In the genomic region with DNA sequence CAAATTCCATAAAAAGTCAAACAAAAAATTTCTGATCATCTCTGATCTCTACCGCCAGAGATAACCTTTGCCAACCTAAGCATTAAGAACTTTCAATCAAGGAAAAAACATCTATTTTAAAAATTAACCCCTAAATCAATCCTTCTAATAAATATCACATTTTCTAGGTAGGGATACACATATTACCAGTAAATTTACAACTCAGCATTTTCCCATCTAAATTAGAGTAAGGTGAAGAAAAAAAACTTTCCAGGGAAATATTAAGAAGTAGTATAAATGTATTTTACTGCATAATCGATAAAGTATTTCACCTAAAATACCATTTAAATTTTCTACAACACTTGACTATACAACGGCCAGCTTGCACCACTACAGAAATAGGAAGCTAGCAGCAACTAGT, we compare ENCODE assay signal across 8 cellular contexts. TPM values are rescaled to one million over a fixed set of nuclear protein-coding genes. Genes with fewer than 3 reads are reported as not detected.
DNase-seq lines count a peak whose midpoint lies in the region; ATAC-seq and TF ChIP-seq lines count a peak whose summit lies in the region.
"Had no signal": no experiment of that assay in that cellular context is flagged by ENCODE, and none has a peak within 500 bp of the region (broad histone marks: within the 10 kb centered on the region; RNA-seq: fewer than 3 reads in every experiment).

No MANE protein-coding gene starts in this region.

- H3K4me2 ChIP-seq in H9 (ENCODE audit: insufficient read depth, insufficient read length, low read length), result peak overlapping the region; percentile 63
- H3K4me2 ChIP-seq in smooth muscle cell, result peak overlapping the region; percentile 89

- no peak for TF ChIP-seq POLR2A in gastroesophageal sphincter (IDR thresholded peaks at IDR 0.05)

- no CpG with 5 or more reads among the region's 3 CpGs for WGBS in H9 (ENCODE audit: extremely low coverage, insufficient read length, low lambda C conversion rate)
- WGBS in smooth muscle cell (ENCODE audit: low lambda C conversion rate), result 77% methylated on average over 3 of the region's 3 CpGs
- WGBS in gastroesophageal sphincter (ENCODE audit: low coverage in 1 of 2), 2 donors, result 33 to 37% methylated on average over 3 of the region's 3 CpGs

- no peaks in the 10 kb centered on the region for H3K4me1 ChIP-seq in H9 (ENCODE audit: insufficient read depth, low read length)
- peaks cover 8% of the 10 kb centered on the region for H3K4me1 ChIP-seq in smooth muscle cell (ENCODE audit: low read depth)
- H3K4me1 ChIP-seq in gastroesophageal sphincter, result peaks cover 0 to 38% (median 0%) of the 10 kb centered on the region in 3 donors

- no peaks in the 10 kb centered on the region for H3K9me3 Mint-ChIP-seq in H9

- no peak overlapping the region for H3K27ac Mint-ChIP-seq in H9
- peak overlapping the region; percentile 86 for H3K27ac Mint-ChIP-seq in T-helper 17 cell

- no peak overlapping the region for H4K8ac ChIP-seq in H9 (replicated peaks; ENCODE audit: insufficient read length, low read depth, low read length)

- no peak overlapping the region for H4K91ac ChIP-seq in H9 (ENCODE audit: insufficient read length, low read depth, low read length)

- H3K27me3 ChIP-seq in H9 (ENCODE audit: insufficient read depth, low read length) (no peaks in the 10 kb centered on the region), smooth muscle cell (ENCODE audit: low read depth) (no peaks in the 10 kb centered on the region), gastroesophageal sphincter (no peaks in the 10 kb centered on the region)
- H3K27me3 ChIP-seq: body of pancreas had no signal

- H3K4me3 Mint-ChIP-seq in H9 (peak overlapping the region; percentile 95 to 98), T-helper 17 cell (peak overlapping the region; percentile 91)

- no peak overlapping the region for H2BK120ac ChIP-seq in H9 (ENCODE audit: low read depth, low read length, poor library complexity, severe bottlenecking)

- no peak overlapping the region for H2BK5ac ChIP-seq in H9 (ENCODE audit: insufficient read length, low read length)

- peaks cover 13 to 19% of the 10 kb centered on the region in 2 experiments for H3K4me1 Mint-ChIP-seq in H9
- H3K4me1 Mint-ChIP-seq in T-helper 17 cell, result peaks cover 44% of the 10 kb centered on the region

- no peaks in the 10 kb centered on the region for H3F3A ChIP-seq in smooth muscle cell (ENCODE audit: low read depth)

- no peak overlapping the region for H3K4ac ChIP-seq in H9 (ENCODE audit: low read depth, low read length)

- no peak overlapping the region for H2BK12ac ChIP-seq in H9 (ENCODE audit: insufficient read length, low read depth, low read length)

- no peaks in the 10 kb centered on the region for H3K23me2 ChIP-seq in H9 (ENCODE audit: insufficient read length, low read depth, low read length, poor library complexity, severe bottlenecking)

- peaks cover 4 to 7% (median 5%) of the 10 kb centered on the region in 3 experiments; a peak in 6 of 7 replicates for H3K36me3 Mint-ChIP-seq in H9 (ENCODE audit: insufficient read depth in 1 of 3, low read depth in 3 of 3)
- H3K36me3 Mint-ChIP-seq in T-helper 17 cell (ENCODE audit: low read depth), result peaks cover 7% of the 10 kb centered on the region

- H3K27ac ChIP-seq in H9 (ENCODE audit: insufficient read length, low read depth, low read length), result no peak overlapping the region
- peak overlapping the region; percentile 51 for H3K27ac ChIP-seq in smooth muscle cell (ENCODE audit: low read depth)
- H3K27ac ChIP-seq in gastroesophageal sphincter, result peak overlapping the region in 2 of 4 donors; percentile 87 to 94

- H2AK5ac ChIP-seq in H9 (ENCODE audit: insufficient read length, low read length), result no peak overlapping the region

- no peaks in the 10 kb centered on the region for H3K79me1 ChIP-seq in H9 (ENCODE audit: insufficient read depth, low read depth, low read length, poor library complexity, severe bottlenecking)

- no peak for TF ChIP-seq EP300 in gastroesophageal sphincter (IDR thresholded peaks at IDR 0.05)

- no peak for ATAC-seq in T-helper 17 cell
- no peak for ATAC-seq in HG02623 (IDR thresholded peaks at IDR 0.05; ENCODE audit: unreplicated experiment)
- no peak for ATAC-seq in gastroesophageal sphincter

- no peaks in the 10 kb centered on the region for H4K20me1 ChIP-seq in H9 (ENCODE audit: control insufficient read depth, insufficient read depth, insufficient read length)
- H4K20me1 ChIP-seq in smooth muscle cell (ENCODE audit: low read depth), result peaks cover 53% of the 10 kb centered on the region

- H3K23ac ChIP-seq in H9 (ENCODE audit: insufficient read length, low read depth, low read length), result no peak overlapping the region

- no peak overlapping the region for H3K18ac ChIP-seq in H9 (ENCODE audit: insufficient read length, low read depth, low read length)

- TF ChIP-seq CTCF in H9 (conservative IDR thresholded peaks at IDR 0.05) (no peak), fibroblast of the aortic adventitia (IDR thresholded peaks at IDR 0.05; ENCODE audit: insufficient read depth, low read length) (no peak), smooth muscle cell (IDR thresholded peaks at IDR 0.05; ENCODE audit: borderline replicate concordance, insufficient read depth, poor library complexity, severe bottlenecking) (no peak), gastroesophageal sphincter (IDR thresholded peaks at IDR 0.05) (no peak)

- H3K79me2 ChIP-seq in H9 (ENCODE audit: insufficient read depth, low read length) (peaks cover 29% of the 10 kb centered on the region), smooth muscle cell (ENCODE audit: low read depth) (peaks cover 53% of the 10 kb centered on the region)

- H2BK20ac ChIP-seq in H9 (ENCODE audit: low read depth, low read length, poor library complexity, severe bottlenecking), result no peak overlapping the region

- H3K56ac ChIP-seq in H9 (ENCODE audit: insufficient read length, low read depth, low read length), result no peak overlapping the region

- peaks cover 10% of the 10 kb centered on the region for H3K27me3 Mint-ChIP-seq in H9 (ENCODE audit: low read depth)
- peaks cover 15% of the 10 kb centered on the region for H3K27me3 Mint-ChIP-seq in T-helper 17 cell

- H4K5ac ChIP-seq in H9 (ENCODE audit: insufficient read length, low read depth, low read length), result no peak overlapping the region

- H2AFZ ChIP-seq in H9 (ENCODE audit: low read length) (no peak overlapping the region), smooth muscle cell (ENCODE audit: low read depth) (no peak overlapping the region)

- no peak for DNase-seq in H9
- DNase-seq in T-helper 17 cell, result no peak
- no peak for DNase-seq in fibroblast of the aortic adventitia (ENCODE audit: low read depth)
- no peak for DNase-seq in smooth muscle cell (lab: John Stamatoyannopoulos, UW; ENCODE audit: unreplicated experiment)
- DNase-seq in NCI-H1092 (lab: John Stamatoyannopoulos, UW), result no peak

- no peak overlapping the region for H3K14ac ChIP-seq in H9 (ENCODE audit: insufficient read depth, low read length)

- H3K9ac ChIP-seq in H9 (ENCODE audit: extremely low read depth, insufficient read length, low read length) (peak overlapping the region; percentile 50), smooth muscle cell (ENCODE audit: low read depth) (peak overlapping the region; percentile 38)

- H3K4me3 ChIP-seq in fibroblast of the aortic adventitia (ENCODE audit: low read depth, low read length), result peak overlapping the region; percentile 96
- peak overlapping the region; percentile 81 for H3K4me3 ChIP-seq in smooth muscle cell
- H3K4me3 ChIP-seq in gastroesophageal sphincter, result peak overlapping the region in 1 of 2 donors; percentile 90

- no peak overlapping the region for H3T11ph ChIP-seq in H9 (ENCODE audit: low read length)

- no peaks in the 10 kb centered on the region for H3K9me3 ChIP-seq in H9 (ENCODE audit: control insufficient read depth, low read depth, low read length)
- no peaks in the 10 kb centered on the region for H3K9me3 ChIP-seq in T-helper 17 cell (ENCODE audit: control insufficient read depth, low read length, poor library complexity, severe bottlenecking)
- no peaks in the 10 kb centered on the region for H3K9me3 ChIP-seq in smooth muscle cell (replicated peaks; ENCODE audit: low read depth)
- H3K9me3 ChIP-seq in gastroesophageal sphincter, result no peaks in the 10 kb centered on the region
- H3K9me3 ChIP-seq: body of pancreas had no signal

- no peak overlapping the region for H2BK15ac ChIP-seq in H9 (ENCODE audit: low read depth, low read length)

- no peaks in the 10 kb centered on the region for H3K36me3 ChIP-seq in smooth muscle cell (ENCODE audit: low read depth)
- H3K36me3 ChIP-seq in gastroesophageal sphincter, result no peaks in the 10 kb centered on the region

RNA-seq across cellular contexts. Expression of gene STX6, which starts 1.5 kb away (rescaled TPM):
- 30.4 and 30.7 TPM in 2 replicates for total RNA-seq in H9 (2021)
- 10 to 100 TPM in 1 of 2 donors, 1 to 10 TPM in 1; 9.0 to 11.8 TPM for total RNA-seq in T-helper 17 cell
- 21.2 and 28.3 TPM in 2 replicates for total RNA-seq in fibroblast of the aortic adventitia (ENCODE audit: low replicate concordance)
- 16.9 and 19.2 TPM in 2 replicates for total RNA-seq in smooth muscle cell
- polyA plus RNA-seq in smooth muscle cell, result 9.3 and 12.2 TPM in 2 replicates
- 10 to 100 TPM; 16.3 to 36.3 (median 24.6) TPM for total RNA-seq in gastroesophageal sphincter

RNA-seq across cellular contexts. Expression of gene MR1, which starts 12.6 kb away (rescaled TPM):
- total RNA-seq in H9 (2021) (0.02 and 0.07 TPM in 2 replicates), T-helper 17 cell (10 to 100 TPM; 18.3 to 20.8 TPM), fibroblast of the aortic adventitia (ENCODE audit: low replicate concordance) (18.6 and 21.6 TPM in 2 replicates), smooth muscle cell (1.4 and 2.1 TPM in 2 replicates), gastroesophageal sphincter (10 to 100 TPM; 15.3 to 19.8 (median 18.2) TPM)
- 0.26 and 1.2 TPM in 2 replicates for polyA plus RNA-seq in smooth muscle cell
